Comparison of ENCODE assay signal across 8 cellular contexts in the genomic region with DNA sequence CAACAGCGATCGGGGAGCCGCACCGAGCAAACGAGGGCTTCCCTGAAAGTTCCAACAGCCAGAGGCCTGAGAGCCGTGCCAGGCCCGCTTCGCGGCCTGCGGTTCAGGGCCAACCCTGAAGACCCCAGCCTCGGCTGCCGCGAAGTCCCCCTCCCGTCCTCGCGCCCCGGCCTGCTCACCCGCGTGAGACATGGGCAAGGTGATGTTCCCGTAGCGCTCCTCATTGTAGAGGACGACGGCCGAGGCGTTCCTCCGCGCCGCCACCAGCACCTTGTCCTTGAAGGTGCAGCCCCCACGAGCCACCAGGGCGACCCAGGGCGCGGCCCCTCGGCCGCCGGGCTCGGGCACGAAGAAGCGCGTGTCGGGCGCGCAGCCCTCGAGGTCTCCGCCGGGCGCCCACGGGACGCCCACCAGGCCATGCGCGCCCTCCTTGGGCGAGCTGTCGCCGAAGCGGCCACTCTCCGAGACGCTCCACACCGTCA. TPM values are rescaled to one million over a fixed set of nuclear protein-coding genes. Genes with fewer than 3 reads are reported as not detected.
DNase-seq lines count a peak whose midpoint lies in the region; ATAC-seq and TF ChIP-seq lines count a peak whose summit lies in the region.

No MANE protein-coding gene starts in this region.

- H3K4me1 ChIP-seq in BE2C (no peaks in the 10 kb centered on the region; the same call in 1 of the 2 replicates), fibroblast of lung (ENCODE audit: control insufficient read depth, extremely low read depth, insufficient read depth, low read length) (peaks cover 9% of the 10 kb centered on the region), neuron (ENCODE audit: insufficient read depth, low read length) (peaks cover 9% of the 10 kb centered on the region)

- H3K27me3 Mint-ChIP-seq in activated CD8-positive, alpha-beta T cell treated with anti-CD3 and anti-CD28 coated beads, Interleukin-2, amount 10 ng/mL, durations not matched to agents 7 days and 5 days (ENCODE audit: low read depth) = no peaks in the 10 kb centered on the region

- H2AFZ ChIP-seq in fibroblast of lung (ENCODE audit: low read length) = peak overlapping the region; percentile 37
- peak overlapping the region; percentile 97 for H2AFZ ChIP-seq in neuron (ENCODE audit: low read depth, low read length)

- no peak for TF ChIP-seq CTCF in BE2C (IDR thresholded peaks at IDR 0.05; ENCODE audit: low read depth, low read length)
- TF ChIP-seq CTCF in fibroblast of lung (conservative IDR thresholded peaks at IDR 0.05 in 1 of 2, IDR thresholded peaks at IDR 0.05 in 1 of 2; ENCODE audit: low read depth in 1 of 2, low read length in 2 of 2) = no peak

- POLR2A ChIA-PET in activated CD8-positive, alpha-beta T cell treated with anti-CD3 and anti-CD28 coated beads, Interleukin-2, amount 10 ng/mL, durations not matched to agents 7 days and 5 days (lab: Charles Lee) = interaction anchor here (1.0 to 1.8 kb wide), 10 partner anchors 9 to 389 kb away, joined by 3 to 30 read pairs (median 5); partner anchors contain the start of gene MAP4K4

- no peaks in the 10 kb centered on the region; the same call in 1 of the 2 replicates for H3K36me3 ChIP-seq in BE2C
- peaks cover 2% of the 10 kb centered on the region for H3K36me3 ChIP-seq in fibroblast of lung (ENCODE audit: control insufficient read depth, insufficient read depth, low read length)
- no peaks in the 10 kb centered on the region for H3K36me3 ChIP-seq in neuron (ENCODE audit: insufficient read depth, low read length)

- peak overlapping the region; percentile 84 for H3K9ac ChIP-seq in fibroblast of lung (ENCODE audit: insufficient read depth, low read length)

- H3K4me1 Mint-ChIP-seq in activated CD8-positive, alpha-beta T cell treated with anti-CD3 and anti-CD28 coated beads, Interleukin-2, amount 10 ng/mL, durations not matched to agents 7 days and 5 days (ENCODE audit: low read depth) = peaks cover 70% of the 10 kb centered on the region

- H3K9me3 Mint-ChIP-seq in activated CD8-positive, alpha-beta T cell treated with anti-CD3 and anti-CD28 coated beads, Interleukin-2, amount 10 ng/mL, durations not matched to agents 7 days and 5 days (ENCODE audit: insufficient read depth) = no peaks in the 10 kb centered on the region

- H3K4me3 ChIP-seq in BE2C (ENCODE audit: low read depth, low read length) (peak overlapping the region; percentile 77), fibroblast of lung (replicated peaks in 1 of 4; ENCODE audit: control extremely low read depth in 1 of 4, insufficient read depth in 1 of 4, low read depth in 3 of 4, low read length in 4 of 4) (peak overlapping the region; percentile 56 to 83 (median 73)), neuron (ENCODE audit: low read length) (peak overlapping the region; percentile 58)

- peak overlapping the region; percentile 99 for H3K4me2 ChIP-seq in fibroblast of lung (ENCODE audit: extremely low read depth, insufficient read depth, low read length)

- H4K20me1 ChIP-seq in fibroblast of lung (ENCODE audit: control insufficient read depth, extremely low read depth, insufficient read depth, low read length) = peaks cover 2% of the 10 kb centered on the region

- no peaks in the 10 kb centered on the region for H3K27me3 ChIP-seq in BE2C
- no peaks in the 10 kb centered on the region for H3K27me3 ChIP-seq in fibroblast of lung (ENCODE audit: control insufficient read depth, insufficient read depth, low read length)
- H3K27me3 ChIP-seq in neuron (ENCODE audit: insufficient read depth, low read length) = no peaks in the 10 kb centered on the region

- DNase-seq in BE2C (peak; percentile 12), fibroblast of lung (ENCODE audit: low read depth in 2 of 2) (peak in 1 of 2 donors; percentile 14), occipital lobe (lab: John Stamatoyannopoulos, UW) (no peak), SIG-M5 treated with dmso at 0.1 percent for 504 hours (lab: John Stamatoyannopoulos, UW; ENCODE audit: unreplicated experiment) (no peak)
- DNase-seq in activated CD8-positive, alpha-beta T cell treated with anti-CD3 and anti-CD28 coated beads, Interleukin-2, amount 10 ng/mL, durations not matched to agents 7 days and 5 days = peak; percentile 41

- peak overlapping the region; percentile 94 for H3K27ac Mint-ChIP-seq in activated CD8-positive, alpha-beta T cell treated with anti-CD3 and anti-CD28 coated beads, Interleukin-2, amount 10 ng/mL, durations not matched to agents 7 days and 5 days

- H3K27ac ChIP-seq in fibroblast of lung (ENCODE audit: insufficient read depth, low read length) = peak overlapping the region; percentile 68

- peaks cover 52% of the 10 kb centered on the region for H3K79me2 ChIP-seq in fibroblast of lung (ENCODE audit: control insufficient read depth, insufficient read depth, low read length)

- H3K9me3 ChIP-seq in BE2C (no peaks in the 10 kb centered on the region), fibroblast of lung (ENCODE audit: control insufficient read depth, insufficient read depth, low read depth, low read length) (no peaks in the 10 kb centered on the region), neuron (ENCODE audit: low read length) (no peaks in the 10 kb centered on the region)

- CTCF ChIA-PET in activated CD8-positive, alpha-beta T cell treated with anti-CD3 and anti-CD28 coated beads, Interleukin-2, amount 10 ng/mL, durations not matched to agents 7 days and 5 days (lab: Charles Lee) = interaction anchor here (0.7 to 1.3 kb wide), 6 partner anchors 18 to 56 kb away, joined by 3 to 12 read pairs (median 3); no protein-coding TSS in a partner anchor

- H3K4me3 Mint-ChIP-seq in activated CD8-positive, alpha-beta T cell treated with anti-CD3 and anti-CD28 coated beads, Interleukin-2, amount 10 ng/mL, durations not matched to agents 7 days and 5 days = peak overlapping the region; percentile 93

- peaks cover 38% of the 10 kb centered on the region for H3K36me3 Mint-ChIP-seq in activated CD8-positive, alpha-beta T cell treated with anti-CD3 and anti-CD28 coated beads, Interleukin-2, amount 10 ng/mL, durations not matched to agents 7 days and 5 days (ENCODE audit: low read depth)

- peak; percentile 15 for ATAC-seq in GM19438 (IDR thresholded peaks at IDR 0.05; ENCODE audit: low read depth, unreplicated experiment)
- peak; percentile 25 for ATAC-seq in HG03521 (IDR thresholded peaks at IDR 0.05; ENCODE audit: unreplicated experiment)
- peak; percentile 24 for ATAC-seq in activated CD8-positive, alpha-beta T cell treated with anti-CD3 and anti-CD28 coated beads, Interleukin-2, amount 10 ng/mL, durations not matched to agents 7 days and 5 days

RNA-seq across cellular contexts. Expression of gene RNF149, which starts 0.5 kb away (rescaled TPM):
- polyA plus RNA-seq in BE2C (2012; ENCODE audit: insufficient read depth, insufficient read length, low read depth) = 7.9 TPM
- 10 to 100 TPM; 64.2 to 71.5 TPM for total RNA-seq in activated CD8-positive, alpha-beta T cell treated with anti-CD3 and anti-CD28 coated beads, Interleukin-2, amount 10 ng/mL, durations not matched to agents 7 days and 5 days
- total RNA-seq in fibroblast of lung (44.7 and 49.0 TPM in 2 replicates), occipital lobe (55.8 TPM)
- 22.8 and 29.4 TPM in 2 replicates for polyA plus RNA-seq in fibroblast of lung
- polyA plus RNA-seq in fibroblast of lung (2012) = 20.4 and 26.4 TPM in 2 replicates
- 19.6 and 23.8 TPM in 2 replicates for polyA minus RNA-seq in fibroblast of lung (ENCODE audit: low replicate concordance)

RNA-seq across cellular contexts. Expression of gene CNOT11, which starts 55.3 kb away (rescaled TPM):
- polyA plus RNA-seq in BE2C (2012; ENCODE audit: insufficient read depth, insufficient read length, low read depth) = 17.6 TPM
- 10 to 100 TPM; 64.4 to 64.7 TPM for total RNA-seq in activated CD8-positive, alpha-beta T cell treated with anti-CD3 and anti-CD28 coated beads, Interleukin-2, amount 10 ng/mL, durations not matched to agents 7 days and 5 days
- total RNA-seq in fibroblast of lung (15.2 and 16.3 TPM in 2 replicates), occipital lobe (10.9 TPM)
- 53.1 and 71.6 TPM in 2 replicates for polyA plus RNA-seq in fibroblast of lung
- polyA plus RNA-seq in fibroblast of lung (2012) = 22.6 and 26.6 TPM in 2 replicates
- polyA minus RNA-seq in fibroblast of lung (ENCODE audit: low replicate concordance) = 24.1 and 24.5 TPM in 2 replicates

Comparison
In these comparisons a context has a peak if more than half of its experiments do, and no peak if none do; other contexts are left out.
1. DNase-seq: peak in BE2C (single experiment) and activated CD8-positive, alpha-beta T cell treated with anti-CD3 and anti-CD28 coated beads, Interleukin-2, amount 10 ng/mL, durations not matched to agents 7 days and 5 days (single experiment); none in occipital lobe (single experiment) and SIG-M5 treated with dmso at 0.1 percent for 504 hours (single experiment).
2. Peak in every context shown above with its lines, with median percentiles within 50 percentile points of each other: H3K4me3 ChIP-seq and ATAC-seq.